ENCODE assay signal across 1 cellular context in genomic region chr1:155014709-155015508, GRCh38.
A peak's percentile ranks its signal among the peaks of the same experiment; 100 is the strongest.
TF ChIP-seq lines count a peak whose summit lies in the region.

No MANE protein-coding gene starts in this region.

TF ChIP-seq in HepG2, 621 proteins besides CTCF, POLR2A, EP300 and RAD21:
- peak; percentile 18 for TF ChIP-seq AGO2 (optimal IDR thresholded peaks at IDR 0.05; ENCODE audit: low read depth, low read length)
- TF ChIP-seq ZBTB33 (CRISPR knock-in tag; IDR thresholded peaks at IDR 0.05): peak; percentile 55; the same call in 1 of the 2 replicates
- no peak for TF ChIP-seq SMARCC2 (IDR thresholded peaks at IDR 0.05)
